Comparison of ENCODE assay signal across 8 cellular contexts in genomic region chr19:1941146-1942077, GRCh38. TPM values are rescaled to one million over a fixed set of nuclear protein-coding genes. Genes with fewer than 3 reads are reported as not detected.
DNase-seq lines count a peak whose midpoint lies in the region; ATAC-seq and TF ChIP-seq lines count a peak whose summit lies in the region.

TSS of gene CSNK1G2 (plus strand) at chr19:1941172. CDS start at chr19:1969773, 28,601 bp downstream.

- peaks cover 23% of the 10 kb centered on the region for H3F3A ChIP-seq in smooth muscle cell (ENCODE audit: low read depth)

- peaks cover 44% of the 10 kb centered on the region for H3K79me2 ChIP-seq in smooth muscle cell (ENCODE audit: low read depth)

- peak; percentile 38 for ATAC-seq in activated naive CD8-positive, alpha-beta T cell treated with anti-CD3 and anti-CD28 coated beads, Interleukin-2, amount 50 U/mL, for 24 hours
- ATAC-seq in GM21576 (IDR thresholded peaks at IDR 0.05; ENCODE audit: unreplicated experiment): no peak
- ATAC-seq in HG02885 (IDR thresholded peaks at IDR 0.05; ENCODE audit: poor library complexity, unreplicated experiment): no peak

- H3K4me1 ChIP-seq in iPS DF 6.9 (ENCODE audit: control insufficient read depth, insufficient read depth, low read length) (peaks cover 7% of the 10 kb centered on the region), smooth muscle cell (ENCODE audit: low read depth) (peaks cover 12% of the 10 kb centered on the region)

- WGBS in iPS DF 6.9 (ENCODE audit: insufficient coverage, insufficient read length): no CpG with 5 or more reads among the region's 97 CpGs
- WGBS in smooth muscle cell (ENCODE audit: low lambda C conversion rate): under 1% methylated on average over 28 of the region's 97 CpGs

- H3K27ac Mint-ChIP-seq in activated naive CD8-positive, alpha-beta T cell treated with anti-CD3 and anti-CD28 coated beads, Interleukin-2, amount 50 U/mL, for 24 hours: peak within 1 kb of the TSS; percentile 94

- no peaks in the 10 kb centered on the region for H3K9me3 Mint-ChIP-seq in activated naive CD8-positive, alpha-beta T cell treated with anti-CD3 and anti-CD28 coated beads, Interleukin-2, amount 50 U/mL, for 24 hours

- peak within 1 kb of the TSS; percentile 96 for H3K9ac ChIP-seq in smooth muscle cell (ENCODE audit: low read depth)

- H4K20me1 ChIP-seq in smooth muscle cell (ENCODE audit: low read depth): peaks cover 44% of the 10 kb centered on the region

- peak within 1 kb of the TSS; percentile 85 for H3K4me3 ChIP-seq in iPS DF 6.9 (ENCODE audit: low read length)
- peak within 1 kb of the TSS; percentile 82 for H3K4me3 ChIP-seq in smooth muscle cell

- H3K27ac ChIP-seq in iPS DF 6.9 (ENCODE audit: low read length) (no peak within 1 kb of the TSS), smooth muscle cell (ENCODE audit: low read depth) (peak within 1 kb of the TSS; percentile 99)

- H3K27me3 ChIP-seq in iPS DF 6.9 (ENCODE audit: control insufficient read depth, insufficient read depth, low read length) (no peaks in the 10 kb centered on the region), smooth muscle cell (ENCODE audit: low read depth) (no peaks in the 10 kb centered on the region)

- DNase-seq in HT1080 (ENCODE audit: low read depth) (no peak), iPS DF 6.9 (ENCODE audit: low read depth, low spot score) (no peak), smooth muscle cell (lab: John Stamatoyannopoulos, UW; ENCODE audit: unreplicated experiment) (no peak), SKM-1 (lab: John Stamatoyannopoulos, UW; ENCODE audit: unreplicated experiment) (no peak)
- no peak for DNase-seq in activated naive CD8-positive, alpha-beta T cell treated with anti-CD3 and anti-CD28 coated beads, Interleukin-2, amount 50 U/mL, for 24 hours

- TF ChIP-seq POLR2A in GM18526 (IDR thresholded peaks at IDR 0.05; ENCODE audit: extremely low read depth, insufficient read length): peak; percentile 38

- H3K4me2 ChIP-seq in smooth muscle cell: peak within 1 kb of the TSS; percentile 91

- H2AFZ ChIP-seq in smooth muscle cell (ENCODE audit: low read depth): peak within 1 kb of the TSS; percentile 63

- H3K4me1 Mint-ChIP-seq in activated naive CD8-positive, alpha-beta T cell treated with anti-CD3 and anti-CD28 coated beads, Interleukin-2, amount 50 U/mL, for 24 hours: peaks cover 30% of the 10 kb centered on the region

- H3K9me3 ChIP-seq in iPS DF 6.9 (ENCODE audit: control insufficient read depth, insufficient read depth, low read length) (no peaks in the 10 kb centered on the region), smooth muscle cell (replicated peaks; ENCODE audit: low read depth) (no peaks in the 10 kb centered on the region)

- H3K4me3 Mint-ChIP-seq in activated naive CD8-positive, alpha-beta T cell treated with anti-CD3 and anti-CD28 coated beads, Interleukin-2, amount 50 U/mL, for 24 hours: peak within 1 kb of the TSS; percentile 90

- no peak for TF ChIP-seq CTCF in smooth muscle cell (IDR thresholded peaks at IDR 0.05; ENCODE audit: borderline replicate concordance, insufficient read depth, poor library complexity, severe bottlenecking)

- H3K36me3 Mint-ChIP-seq in activated naive CD8-positive, alpha-beta T cell treated with anti-CD3 and anti-CD28 coated beads, Interleukin-2, amount 50 U/mL, for 24 hours (ENCODE audit: low read depth): peaks cover 2% of the 10 kb centered on the region

- peaks cover 2% of the 10 kb centered on the region for H3K27me3 Mint-ChIP-seq in activated naive CD8-positive, alpha-beta T cell treated with anti-CD3 and anti-CD28 coated beads, Interleukin-2, amount 50 U/mL, for 24 hours

- no peaks in the 10 kb centered on the region for H3K36me3 ChIP-seq in iPS DF 6.9 (ENCODE audit: control insufficient read depth, insufficient read depth, low read length)
- no peaks in the 10 kb centered on the region for H3K36me3 ChIP-seq in smooth muscle cell (ENCODE audit: low read depth)

RNA-seq across cellular contexts. Expression of gene CSNK1G2, which starts in this region (rescaled TPM):
- total RNA-seq in HT1080 (2014; rRNA removed; shearing (Covaris generic)): 91.9 and 111 TPM in 2 replicates
- polyA plus RNA-seq in HT1080 (2015; cell fraction: cytosol; rRNA removed): 55.0 and 65.3 TPM in 2 replicates
- polyA plus RNA-seq in HT1080 (2015; cell fraction: nucleus; rRNA removed): 185 and 274 TPM in 2 replicates
- 47.5 and 53.5 TPM in 2 replicates for total RNA-seq in smooth muscle cell
- polyA plus RNA-seq in smooth muscle cell: 74.9 and 86.1 TPM in 2 replicates
